29 cellular contexts compared by ENCODE assay signal in genomic region chr3:127501177-127501576, GRCh38.
"Had no signal": no experiment of that assay in that cellular context is flagged by ENCODE, and none has a peak within 500 bp of the region (broad histone marks: within the 10 kb centered on the region; RNA-seq: fewer than 3 reads in every experiment).

No MANE protein-coding gene starts in this region.

- FAIRE-seq: urothelium cell line had no signal

- H3K27ac Mint-ChIP-seq: stimulated activated effector memory CD8-positive, alpha-beta T cell treated with anti-CD3 and anti-CD28 coated beads, Interleukin-12 subunit alpha, Interleukin-12 subunit beta, amount 100 ng/mL, for 72 hours; stimulated activated memory B cell treated with anti-CD40 and anti-IgM and Interleukin-4, amounts not matched to agents 10 μg/mL and 1 μg/mL and 100 μg/mL, for 72 hours; stimulated activated naive B cell treated with anti-CD40 and anti-IgM and Interleukin-4, amounts not matched to agents 10 μg/mL and 1 μg/mL and 100 μg/mL, for 72 hours; stimulated activated naive CD8-positive, alpha-beta T cell treated with anti-CD3 and anti-CD28 coated beads, Interleukin-15, amount 100 ng/mL, for 72 hours; stimulated activated naive CD8-positive, alpha-beta T cell treated with anti-CD3 and anti-CD28 coated beads, Interleukin-15, Interleukin-2, amounts not matched to agents 100 ng/mL and 50 ng/mL, for 24 hours; type B pancreatic cell had no signal

- ATAC-seq: stimulated activated effector memory CD8-positive, alpha-beta T cell treated with anti-CD3 and anti-CD28 coated beads, Interleukin-12 subunit alpha, Interleukin-12 subunit beta, amount 100 ng/mL, for 72 hours; stimulated activated memory B cell treated with anti-CD40 and anti-IgM and Interleukin-4, amounts not matched to agents 10 μg/mL and 1 μg/mL and 100 μg/mL, for 72 hours; stimulated activated naive B cell treated with anti-CD40 and anti-IgM and Interleukin-4, amounts not matched to agents 10 μg/mL and 1 μg/mL and 100 μg/mL, for 72 hours; stimulated activated naive CD8-positive, alpha-beta T cell treated with anti-CD3 and anti-CD28 coated beads, Interleukin-15, amount 100 ng/mL, for 72 hours; stimulated activated naive CD8-positive, alpha-beta T cell treated with anti-CD3 and anti-CD28 coated beads, Interleukin-15, Interleukin-2, amounts not matched to agents 100 U/mL and 50 U/mL, for 24 hours; upper lobe of right lung had no signal

- H3K36me3 ChIP-seq: stomach, suprapubic skin, thoracic aorta, thyroid gland, tibial artery, tibial nerve, transverse colon, upper lobe of left lung, upper lobe of right lung, uterus, vagina had no signal

- H3K27me3 ChIP-seq: testis, thyroid gland, tibial nerve, upper lobe of left lung, upper lobe of right lung, uterus, vagina had no signal

- H3K4me1 Mint-ChIP-seq: stimulated activated effector memory CD8-positive, alpha-beta T cell treated with anti-CD3 and anti-CD28 coated beads, Interleukin-12 subunit alpha, Interleukin-12 subunit beta, amount 100 ng/mL, for 72 hours; stimulated activated memory B cell treated with anti-CD40 and anti-IgM and Interleukin-4, amounts not matched to agents 10 μg/mL and 1 μg/mL and 100 μg/mL, for 72 hours; stimulated activated naive B cell treated with anti-CD40 and anti-IgM and Interleukin-4, amounts not matched to agents 10 μg/mL and 1 μg/mL and 100 μg/mL, for 72 hours; stimulated activated naive CD8-positive, alpha-beta T cell treated with anti-CD3 and anti-CD28 coated beads, Interleukin-15, amount 100 ng/mL, for 72 hours had no signal

- DNase-seq: stimulated activated CD4-positive, alpha-beta T cell treated with anti-CD3 and anti-CD28 coated beads, Interleukin-2, amount 100 ng/mL, for 48 hours; stimulated activated CD4-positive, alpha-beta T cell treated with anti-CD3 and anti-CD28 coated beads, Interleukin-4, amount 100 ng/mL, for 1 hour; stimulated activated CD4-positive, alpha-beta T cell treated with anti-CD3 and anti-CD28 coated beads, Interleukin-4, amount 100 ng/mL, for 24 hours; stimulated activated CD4-positive, alpha-beta T cell treated with anti-CD3 and anti-CD28 coated beads, Interleukin-4, amount 100 ng/mL, for 4 hours; stimulated activated CD8-positive, alpha-beta memory T cell treated with anti-CD3 and anti-CD28 coated beads, Interleukin-4, amount 100 ng/mL, for 48 hours; stimulated activated naive B cell treated with anti-CD40 and anti-IgM and Interleukin-4, amounts not matched to agents 10 μg/mL and 1 μg/mL and 100 μg/mL, for 72 hours; stimulated activated naive CD4-positive, alpha-beta T cell; stimulated activated naive CD4-positive, alpha-beta T cell treated with Interleukin-2 at 50 U/mL for 16 hours; stimulated activated naive CD8-positive, alpha-beta T cell treated with anti-CD3 and anti-CD28 coated beads, Interleukin-15, amount 100 ng/mL, for 72 hours; stimulated activated naive CD8-positive, alpha-beta T cell treated with anti-CD3 and anti-CD28 coated beads, Interleukin-15, Interleukin-2, amounts not matched to agents 100 U/mL and 50 U/mL, for 24 hours; stomach; substantia nigra; testis; thyroid gland; tibial artery; transverse colon; trophoblast cell; upper lobe of left lung; upper lobe of right lung; uterus had no signal

- H3K36me3 Mint-ChIP-seq: stimulated activated effector memory CD8-positive, alpha-beta T cell treated with anti-CD3 and anti-CD28 coated beads, Interleukin-12 subunit alpha, Interleukin-12 subunit beta, amount 100 ng/mL, for 72 hours; type B pancreatic cell had no signal

- H3K4me1 ChIP-seq: stomach, suprapubic skin, testis, thyroid gland, tibial artery, tibial nerve, transverse colon, upper lobe of left lung, upper lobe of right lung, uterus, vagina had no signal

- H3K4me3 Mint-ChIP-seq: stimulated activated effector memory CD8-positive, alpha-beta T cell treated with anti-CD3 and anti-CD28 coated beads, Interleukin-12 subunit alpha, Interleukin-12 subunit beta, amount 100 ng/mL, for 72 hours; stimulated activated memory B cell treated with anti-CD40 and anti-IgM and Interleukin-4, amounts not matched to agents 10 μg/mL and 1 μg/mL and 100 μg/mL, for 72 hours; stimulated activated naive B cell treated with anti-CD40 and anti-IgM and Interleukin-4, amounts not matched to agents 10 μg/mL and 1 μg/mL and 100 μg/mL, for 72 hours; stimulated activated naive CD8-positive, alpha-beta T cell treated with anti-CD3 and anti-CD28 coated beads, Interleukin-15, amount 100 ng/mL, for 72 hours; stimulated activated naive CD8-positive, alpha-beta T cell treated with anti-CD3 and anti-CD28 coated beads, Interleukin-15, Interleukin-2, amounts not matched to agents 100 ng/mL and 50 ng/mL, for 24 hours; type B pancreatic cell had no signal

- H3K27ac ChIP-seq: stomach, suprapubic skin, testis, thoracic aorta, thyroid gland, tibial artery, tibial nerve, transverse colon, upper lobe of left lung, upper lobe of right lung, uterus, vagina had no signal

- H3K4me3 ChIP-seq: stomach, suprapubic skin, testis, thoracic aorta, thyroid gland, tibial artery, tibial nerve, transverse colon, upper lobe of left lung, upper lobe of right lung, uterus, vagina had no signal

- H3K9me3 ChIP-seq: testis, thyroid gland, upper lobe of right lung, vagina had no signal
